7 cellular contexts compared by ENCODE assay signal in the genomic region with DNA sequence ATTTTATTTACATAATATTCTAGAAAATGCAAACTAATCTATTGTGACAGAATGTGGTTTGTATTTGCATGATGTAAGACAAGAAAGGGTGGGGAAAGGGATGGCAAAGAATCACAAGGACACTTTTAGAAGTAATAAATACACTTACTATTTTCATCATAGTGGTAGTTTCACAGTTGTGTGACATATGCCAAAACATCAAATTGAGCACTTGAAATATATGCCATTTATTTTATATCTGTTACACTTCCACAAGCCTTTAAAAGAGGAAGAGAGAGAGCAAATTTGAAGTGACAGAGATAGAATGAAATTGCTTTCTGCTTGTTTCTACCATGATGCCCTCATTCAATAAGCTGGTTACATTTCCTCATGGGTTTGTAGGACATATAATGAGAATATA.
"Had no signal": no experiment of that assay in that cellular context is flagged by ENCODE, and none has a peak within 500 bp of the region (broad histone marks: within the 10 kb centered on the region; RNA-seq: fewer than 3 reads in every experiment).

No MANE protein-coding gene starts in this region.

- H3K9me3 ChIP-seq: HAP-1 had no signal

- H3K27ac ChIP-seq: GM23248, HL-60 had no signal

- H3K9ac ChIP-seq: GM23248 had no signal

- H3K4me3 ChIP-seq: GM23248, HAP-1 had no signal

- H3K4me1 ChIP-seq: HAP-1 had no signal

- H2AFZ ChIP-seq: GM23248 had no signal

- DNase-seq: GM23248, GOT3, H7, HFFc6, KBM-7 had no signal

- H3K36me3 ChIP-seq: HAP-1 had no signal
